Comparison of ENCODE assay signal across 1 cellular context in the genomic region with DNA sequence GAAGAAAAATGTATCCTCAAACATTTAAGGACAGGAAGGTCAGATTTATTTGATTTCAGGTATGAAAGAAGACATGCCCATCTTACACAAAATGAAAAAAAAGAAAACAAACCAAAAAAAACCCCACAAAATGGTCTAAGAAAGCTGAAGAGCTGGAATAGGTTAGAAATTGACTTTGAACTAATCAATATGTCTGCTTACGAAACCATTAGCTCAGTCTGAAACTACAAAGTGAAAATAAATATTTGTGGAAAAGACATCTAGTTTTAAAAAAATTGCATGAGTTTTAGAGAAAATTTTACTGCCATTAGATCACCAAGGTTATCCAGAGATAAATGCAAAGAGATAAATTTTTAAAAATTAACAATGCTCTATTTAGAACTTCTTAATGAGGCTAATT.
TF ChIP-seq lines count a peak whose summit lies in the region.

No MANE protein-coding gene starts in this region.

TF ChIP-seq in HepG2, 621 proteins besides CTCF, POLR2A, EP300 and RAD21 (continued from another document and continues in another):
- no peak for TF ChIP-seq SETDB1 (CRISPR knock-in tag; IDR thresholded peaks at IDR 0.05; ENCODE audit: borderline replicate concordance)
- TF ChIP-seq, protein P1, sequence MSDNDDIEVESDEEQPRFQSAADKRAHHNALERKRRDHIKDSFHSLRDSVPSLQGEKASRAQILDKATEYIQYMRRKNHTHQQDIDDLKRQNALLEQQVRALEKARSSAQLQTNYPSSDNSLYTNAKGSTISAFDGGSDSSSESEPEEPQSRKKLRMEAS (IDR thresholded peaks at IDR 0.05): no peak
- TF ChIP-seq KAT8 (CRISPR knock-in tag; IDR thresholded peaks at IDR 0.05): peak; percentile 42; the same call in 1 of the 2 replicates
- peak; percentile 93 for TF ChIP-seq SKI (IDR thresholded peaks at IDR 0.05; ENCODE audit: partially characterized antibody)
- TF ChIP-seq, protein P2, sequence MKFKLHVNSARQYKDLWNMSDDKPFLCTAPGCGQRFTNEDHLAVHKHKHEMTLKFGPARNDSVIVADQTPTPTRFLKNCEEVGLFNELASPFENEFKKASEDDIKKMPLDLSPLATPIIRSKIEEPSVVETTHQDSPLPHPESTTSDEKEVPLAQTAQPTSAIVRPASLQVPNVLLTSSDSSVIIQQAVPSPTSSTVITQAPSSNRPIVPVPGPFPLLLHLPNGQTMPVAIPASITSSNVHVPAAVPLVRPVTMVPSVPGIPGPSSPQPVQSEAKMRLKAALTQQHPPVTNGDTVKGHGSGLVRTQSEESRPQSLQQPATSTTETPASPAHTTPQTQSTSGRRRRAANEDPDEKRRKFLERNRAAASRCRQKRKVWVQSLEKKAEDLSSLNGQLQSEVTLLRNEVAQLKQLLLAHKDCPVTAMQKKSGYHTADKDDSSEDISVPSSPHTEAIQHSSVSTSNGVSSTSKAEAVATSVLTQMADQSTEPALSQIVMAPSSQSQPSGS (CRISPR knock-in tag; IDR thresholded peaks at IDR 0.05): peak; percentile 68; the same call in 1 of the 2 replicates
- peak; percentile 56; the same call in 1 of the 2 replicates for TF ChIP-seq MED1 (CRISPR knock-in tag; IDR thresholded peaks at IDR 0.05)
- peak; percentile 45; the same call in 1 of the 2 replicates for TF ChIP-seq PPARG (CRISPR knock-in tag; conservative IDR thresholded peaks at IDR 0.05)
- no peak for TF ChIP-seq ZNF468 (CRISPR knock-in tag; IDR thresholded peaks at IDR 0.05)
- no peak for TF ChIP-seq TOPORS (CRISPR knock-in tag; IDR thresholded peaks at IDR 0.05)
- TF ChIP-seq, protein P3, sequence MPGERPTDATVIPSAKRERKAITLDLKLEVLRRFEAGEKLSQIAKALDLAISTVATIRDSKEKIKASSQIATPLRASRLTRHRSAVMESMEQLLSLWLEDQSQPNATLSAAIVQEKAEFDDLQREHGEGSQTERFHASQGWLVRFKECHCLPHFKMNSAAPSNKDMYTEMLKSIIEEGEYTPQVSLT (CRISPR knock-in tag; IDR thresholded peaks at IDR 0.05; ENCODE audit: borderline replicate concordance, low read depth): no peak
- TF ChIP-seq ATF7 (IDR thresholded peaks at IDR 0.05): peak; percentile 56
- no peak for TF ChIP-seq ATF7 (CRISPR knock-in tag; IDR thresholded peaks at IDR 0.05)
- no peak for TF ChIP-seq SOX13 (IDR thresholded peaks at IDR 0.05)
- peak in 1 of 2 experiments; percentile 59; a peak in 1 of 4 replicates for TF ChIP-seq SOX13 (CRISPR knock-in tag; conservative IDR thresholded peaks at IDR 0.05 in 1 of 2, IDR thresholded peaks at IDR 0.05 in 1 of 2)
- TF ChIP-seq NFIC (IDR thresholded peaks at IDR 0.05; ENCODE audit: low read length): peak; percentile 92
- TF ChIP-seq NR2F2 (IDR thresholded peaks at IDR 0.05; ENCODE audit: borderline replicate concordance, low read depth): peak; percentile 63
- TF ChIP-seq IKZF4 (CRISPR knock-in tag; IDR thresholded peaks at IDR 0.05; ENCODE audit: borderline replicate concordance, low read depth, not compliant biosample characterization): no peak
- peak; percentile 44; the same call in 1 of the 2 replicates for TF ChIP-seq KLF6 (CRISPR knock-in tag; IDR thresholded peaks at IDR 0.05)
- no peak for TF ChIP-seq ZNF562 (CRISPR knock-in tag; IDR thresholded peaks at IDR 0.05; ENCODE audit: borderline replicate concordance)
- peak; percentile 74 for TF ChIP-seq RXRB (CRISPR knock-in tag; IDR thresholded peaks at IDR 0.05; ENCODE audit: borderline replicate concordance)
- 0 out of 2 replicates have a peak, but pooled peaks have one; percentile 27 for TF ChIP-seq SAP130 (CRISPR knock-in tag; IDR thresholded peaks at IDR 0.05; ENCODE audit: low read depth)
- TF ChIP-seq, protein P4, sequence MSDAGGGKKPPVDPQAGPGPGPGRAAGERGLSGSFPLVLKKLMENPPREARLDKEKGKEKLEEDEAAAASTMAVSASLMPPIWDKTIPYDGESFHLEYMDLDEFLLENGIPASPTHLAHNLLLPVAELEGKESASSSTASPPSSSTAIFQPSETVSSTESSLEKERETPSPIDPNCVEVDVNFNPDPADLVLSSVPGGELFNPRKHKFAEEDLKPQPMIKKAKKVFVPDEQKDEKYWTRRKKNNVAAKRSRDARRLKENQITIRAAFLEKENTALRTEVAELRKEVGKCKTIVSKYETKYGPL (CRISPR knock-in tag; IDR thresholded peaks at IDR 0.05): peak; percentile 57; the same call in 1 of the 2 replicates
- no peak for TF ChIP-seq CREB1 (IDR thresholded peaks at IDR 0.05)
- TF ChIP-seq CREB1 (CRISPR knock-in tag; IDR thresholded peaks at IDR 0.05): peak; percentile 73
- TF ChIP-seq ZNF121 (CRISPR knock-in tag; IDR thresholded peaks at IDR 0.05): no peak
- TF ChIP-seq SOX5 (CRISPR knock-in tag; IDR thresholded peaks at IDR 0.05; ENCODE audit: borderline replicate concordance): peak; percentile 57; the same call in 1 of the 2 replicates
- TF ChIP-seq SMAD3 (CRISPR knock-in tag; IDR thresholded peaks at IDR 0.05): peak; percentile 75; the same call in 1 of the 2 replicates
- TF ChIP-seq GATAD2A (CRISPR knock-in tag; IDR thresholded peaks at IDR 0.05): peak; percentile 95
- TF ChIP-seq ELF3 (CRISPR knock-in tag; IDR thresholded peaks at IDR 0.05): peak; percentile 39; the same call in 1 of the 2 replicates
- TF ChIP-seq, protein P5, sequence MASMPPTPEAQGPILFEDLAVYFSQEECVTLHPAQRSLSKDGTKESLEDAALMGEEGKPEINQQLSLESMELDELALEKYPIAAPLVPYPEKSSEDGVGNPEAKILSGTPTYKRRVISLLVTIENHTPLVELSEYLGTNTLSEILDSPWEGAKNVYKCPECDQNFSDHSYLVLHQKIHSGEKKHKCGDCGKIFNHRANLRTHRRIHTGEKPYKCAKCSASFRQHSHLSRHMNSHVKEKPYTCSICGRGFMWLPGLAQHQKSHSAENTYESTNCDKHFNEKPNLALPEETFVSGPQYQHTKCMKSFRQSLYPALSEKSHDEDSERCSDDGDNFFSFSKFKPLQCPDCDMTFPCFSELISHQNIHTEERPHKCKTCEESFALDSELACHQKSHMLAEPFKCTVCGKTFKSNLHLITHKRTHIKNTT (CRISPR knock-in tag; IDR thresholded peaks at IDR 0.05): no peak
- TF ChIP-seq ZNF614 (CRISPR knock-in tag; IDR thresholded peaks at IDR 0.05; ENCODE audit: borderline replicate concordance): no peak; the same call in 1 of the 2 replicates
- no peak for TF ChIP-seq SRSF1 (optimal IDR thresholded peaks at IDR 0.05; ENCODE audit: low read depth, low read length)
- TF ChIP-seq MIER3 (CRISPR knock-in tag; IDR thresholded peaks at IDR 0.05; ENCODE audit: borderline replicate concordance): peak; percentile 48; the same call in 1 of the 2 replicates
- TF ChIP-seq NCOA2 (CRISPR knock-in tag; IDR thresholded peaks at IDR 0.05): peak; percentile 78
- peak; percentile 74; the same call in 1 of the 2 replicates for TF ChIP-seq FOXA3 (CRISPR knock-in tag; IDR thresholded peaks at IDR 0.05)
- TF ChIP-seq, protein P6, sequence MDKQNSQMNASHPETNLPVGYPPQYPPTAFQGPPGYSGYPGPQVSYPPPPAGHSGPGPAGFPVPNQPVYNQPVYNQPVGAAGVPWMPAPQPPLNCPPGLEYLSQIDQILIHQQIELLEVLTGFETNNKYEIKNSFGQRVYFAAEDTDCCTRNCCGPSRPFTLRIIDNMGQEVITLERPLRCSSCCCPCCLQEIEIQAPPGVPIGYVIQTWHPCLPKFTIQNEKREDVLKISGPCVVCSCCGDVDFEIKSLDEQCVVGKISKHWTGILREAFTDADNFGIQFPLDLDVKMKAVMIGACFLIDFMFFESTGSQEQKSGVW (CRISPR knock-in tag; IDR thresholded peaks at IDR 0.05; ENCODE audit: borderline replicate concordance): no peak
- 0 out of 2 replicates have a peak, but pooled peaks have one; percentile 28 for TF ChIP-seq IRF2 (CRISPR knock-in tag; IDR thresholded peaks at IDR 0.05)
- TF ChIP-seq, protein P7, sequence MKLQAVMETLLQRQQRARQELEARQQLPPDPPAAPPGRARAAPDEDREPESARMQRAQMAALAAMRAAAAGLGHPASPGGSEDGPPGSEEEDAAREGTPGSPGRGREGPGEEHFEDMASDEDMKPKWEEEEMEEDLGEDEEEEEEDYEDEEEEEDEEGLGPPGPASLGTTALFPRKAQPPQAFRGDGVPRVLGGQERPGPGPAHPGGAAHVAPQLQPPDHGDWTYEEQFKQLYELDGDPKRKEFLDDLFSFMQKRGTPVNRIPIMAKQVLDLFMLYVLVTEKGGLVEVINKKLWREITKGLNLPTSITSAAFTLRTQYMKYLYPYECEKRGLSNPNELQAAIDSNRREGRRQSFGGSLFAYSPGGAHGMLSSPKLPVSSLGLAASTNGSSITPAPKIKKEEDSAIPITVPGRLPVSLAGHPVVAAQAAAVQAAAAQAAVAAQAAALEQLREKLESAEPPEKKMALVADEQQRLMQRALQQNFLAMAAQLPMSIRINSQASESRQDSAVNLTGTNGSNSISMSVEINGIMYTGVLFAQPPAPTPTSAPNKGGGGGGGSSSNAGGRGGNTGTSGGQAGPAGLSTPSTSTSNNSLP (IDR thresholded peaks at IDR 0.05; ENCODE audit: low read depth, low read length): 0 out of 2 replicates have a peak, but pooled peaks have one; percentile 60
- TF ChIP-seq EHMT2 (IDR thresholded peaks at IDR 0.05; ENCODE audit: borderline replicate concordance, low read depth, low read length): 0 out of 2 replicates have a peak, but pooled peaks have one; percentile 33
- TF ChIP-seq CHD4 (IDR thresholded peaks at IDR 0.05; ENCODE audit: borderline replicate concordance, low read length): peak; percentile 37; the same call in 1 of the 2 replicates
- TF ChIP-seq, protein P8, sequence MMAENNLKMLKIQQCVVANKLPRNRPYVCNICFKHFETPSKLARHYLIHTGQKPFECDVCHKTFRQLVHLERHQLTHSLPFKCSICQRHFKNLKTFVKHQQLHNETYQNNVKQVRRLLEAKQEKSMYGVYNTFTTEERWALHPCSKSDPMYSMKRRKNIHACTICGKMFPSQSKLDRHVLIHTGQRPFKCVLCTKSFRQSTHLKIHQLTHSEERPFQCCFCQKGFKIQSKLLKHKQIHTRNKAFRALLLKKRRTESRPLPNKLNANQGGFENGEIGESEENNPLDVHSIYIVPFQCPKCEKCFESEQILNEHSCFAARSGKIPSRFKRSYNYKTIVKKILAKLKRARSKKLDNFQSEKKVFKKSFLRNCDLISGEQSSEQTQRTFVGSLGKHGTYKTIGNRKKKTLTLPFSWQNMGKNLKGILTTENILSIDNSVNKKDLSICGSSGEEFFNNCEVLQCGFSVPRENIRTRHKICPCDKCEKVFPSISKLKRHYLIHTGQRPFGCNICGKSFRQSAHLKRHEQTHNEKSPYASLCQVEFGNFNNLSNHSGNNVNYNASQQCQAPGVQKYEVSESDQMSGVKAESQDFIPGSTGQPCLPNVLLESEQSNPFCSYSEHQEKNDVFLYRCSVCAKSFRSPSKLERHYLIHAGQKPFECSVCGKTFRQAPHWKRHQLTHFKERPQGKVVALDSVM (CRISPR knock-in tag; IDR thresholded peaks at IDR 0.05): no peak
- TF ChIP-seq FOXJ3 (CRISPR knock-in tag; IDR thresholded peaks at IDR 0.05; ENCODE audit: borderline replicate concordance): peak; percentile 93; the same call in 1 of the 2 replicates
- TF ChIP-seq ZNF430 (CRISPR knock-in tag; IDR thresholded peaks at IDR 0.05): no peak
- TF ChIP-seq ZNF501 (CRISPR knock-in tag; IDR thresholded peaks at IDR 0.05): no peak
- TF ChIP-seq, protein P9, sequence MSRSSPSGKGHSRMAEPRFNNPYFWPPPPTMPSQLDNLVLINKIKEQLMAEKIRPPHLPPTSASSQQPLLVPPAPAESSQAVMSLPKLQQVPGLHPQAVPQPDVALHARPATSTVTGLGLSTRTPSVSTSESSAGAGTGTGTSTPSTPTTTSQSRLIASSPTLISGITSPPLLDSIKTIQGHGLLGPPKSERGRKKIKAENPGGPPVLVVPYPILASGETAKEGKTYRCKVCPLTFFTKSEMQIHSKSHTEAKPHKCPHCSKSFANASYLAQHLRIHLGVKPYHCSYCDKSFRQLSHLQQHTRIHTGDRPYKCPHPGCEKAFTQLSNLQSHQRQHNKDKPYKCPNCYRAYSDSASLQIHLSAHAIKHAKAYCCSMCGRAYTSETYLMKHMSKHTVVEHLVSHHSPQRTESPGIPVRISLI (CRISPR knock-in tag; IDR thresholded peaks at IDR 0.05; ENCODE audit: borderline replicate concordance): peak; percentile 82; the same call in 1 of the 2 replicates
- TF ChIP-seq HNF4A (CRISPR knock-in tag; IDR thresholded peaks at IDR 0.05): peak; percentile 85
- no peak for TF ChIP-seq STAG1 (CRISPR knock-in tag; IDR thresholded peaks at IDR 0.05)
- TF ChIP-seq SALL1 (CRISPR knock-in tag; IDR thresholded peaks at IDR 0.05): no peak
- TF ChIP-seq, protein P10, sequence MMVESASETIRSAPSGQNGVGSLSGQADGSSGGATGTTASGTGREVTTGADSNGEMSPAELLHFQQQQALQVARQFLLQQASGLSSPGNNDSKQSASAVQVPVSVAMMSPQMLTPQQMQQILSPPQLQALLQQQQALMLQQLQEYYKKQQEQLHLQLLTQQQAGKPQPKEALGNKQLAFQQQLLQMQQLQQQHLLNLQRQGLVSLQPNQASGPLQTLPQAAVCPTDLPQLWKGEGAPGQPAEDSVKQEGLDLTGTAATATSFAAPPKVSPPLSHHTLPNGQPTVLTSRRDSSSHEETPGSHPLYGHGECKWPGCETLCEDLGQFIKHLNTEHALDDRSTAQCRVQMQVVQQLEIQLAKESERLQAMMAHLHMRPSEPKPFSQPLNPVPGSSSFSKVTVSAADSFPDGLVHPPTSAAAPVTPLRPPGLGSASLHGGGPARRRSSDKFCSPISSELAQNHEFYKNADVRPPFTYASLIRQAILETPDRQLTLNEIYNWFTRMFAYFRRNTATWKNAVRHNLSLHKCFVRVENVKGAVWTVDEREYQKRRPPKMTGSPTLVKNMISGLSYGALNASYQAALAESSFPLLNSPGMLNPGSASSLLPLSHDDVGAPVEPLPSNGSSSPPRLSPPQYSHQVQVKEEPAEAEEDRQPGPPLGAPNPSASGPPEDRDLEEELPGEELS (CRISPR knock-in tag; IDR thresholded peaks at IDR 0.05): peak; percentile 38; the same call in 1 of the 2 replicates
- TF ChIP-seq BCL6 (CRISPR knock-in tag; IDR thresholded peaks at IDR 0.05): peak; percentile 82
- TF ChIP-seq, protein P11, sequence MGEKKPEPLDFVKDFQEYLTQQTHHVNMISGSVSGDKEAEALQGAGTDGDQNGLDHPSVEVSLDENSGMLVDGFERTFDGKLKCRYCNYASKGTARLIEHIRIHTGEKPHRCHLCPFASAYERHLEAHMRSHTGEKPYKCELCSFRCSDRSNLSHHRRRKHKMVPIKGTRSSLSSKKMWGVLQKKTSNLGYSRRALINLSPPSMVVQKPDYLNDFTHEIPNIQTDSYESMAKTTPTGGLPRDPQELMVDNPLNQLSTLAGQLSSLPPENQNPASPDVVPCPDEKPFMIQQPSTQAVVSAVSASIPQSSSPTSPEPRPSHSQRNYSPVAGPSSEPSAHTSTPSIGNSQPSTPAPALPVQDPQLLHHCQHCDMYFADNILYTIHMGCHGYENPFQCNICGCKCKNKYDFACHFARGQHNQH (CRISPR knock-in tag; IDR thresholded peaks at IDR 0.05): no peak; the same call in 1 of the 2 replicates
